ENCODE assay signal across 8 cellular contexts in genomic region chr16:49608801-49609200, GRCh38.
A peak's percentile ranks its signal among the peaks of the same experiment; 100 is the strongest.
DNase-seq lines count a peak whose midpoint lies in the region; ATAC-seq and TF ChIP-seq lines count a peak whose summit lies in the region.

No MANE protein-coding gene starts in this region.

- no peaks in the 10 kb centered on the region for H3K9me3 Mint-ChIP-seq in Calu3 (ENCODE audit: low read depth, unreplicated experiment)

- H3K9ac ChIP-seq in Loucy (ENCODE audit: low read depth, low read length, poor library complexity, severe bottlenecking): peak overlapping the region; percentile 58
- H3K9ac ChIP-seq in mesendoderm (ENCODE audit: low read length): no peak overlapping the region

- no peaks in the 10 kb centered on the region for H4K20me1 ChIP-seq in Loucy (ENCODE audit: insufficient read depth, low read length, poor library complexity, severe bottlenecking)

- no peaks in the 10 kb centered on the region for H3K9me2 ChIP-seq in Loucy (replicated peaks; ENCODE audit: low read depth, low read length)

- H3K4me3 Mint-ChIP-seq in Calu3 (ENCODE audit: low read depth, unreplicated experiment): no peak overlapping the region

- H3K4ac ChIP-seq in mesendoderm (ENCODE audit: low read depth, low read length): no peak overlapping the region

- WGBS in mesendoderm (ENCODE audit: extremely low coverage, insufficient coverage, low lambda C conversion rate): no CpG with 5 or more reads among the region's 5 CpGs

- H4K5ac ChIP-seq in mesendoderm (ENCODE audit: low read length): no peak overlapping the region

- peak overlapping the region; percentile 63; the same call in 1 of the 2 replicates for H2AFZ ChIP-seq in Loucy (ENCODE audit: low read length)

- H3K4me2 ChIP-seq in Loucy (ENCODE audit: low read depth, low read length, poor library complexity, severe bottlenecking) (peak overlapping the region; percentile 72), mesendoderm (ENCODE audit: low read length) (no peak overlapping the region)

- H3K4me1 Mint-ChIP-seq in Calu3 (ENCODE audit: low read depth, unreplicated experiment): no peaks in the 10 kb centered on the region

- H3K27me3 Mint-ChIP-seq in Calu3 (ENCODE audit: unreplicated experiment): peaks cover 83% of the 10 kb centered on the region

- H3K23ac ChIP-seq in mesendoderm (ENCODE audit: low read length): no peak overlapping the region

- H3K56ac ChIP-seq in mesendoderm (ENCODE audit: low read length): no peak overlapping the region

- intact Hi-C loops in dorsolateral prefrontal cortex (cut with DNase I): no loop called here
- intact Hi-C loops in Calu3 (cut with micrococcal nuclease; ENCODE audit: unreplicated experiment): loop anchor here (5.0 kb wide), 1 partner anchor 314 kb away; no protein-coding TSS in a partner anchor

- H3K9me3 ChIP-seq in Loucy (ENCODE audit: insufficient read depth, low read depth, low read length): no peaks in the 10 kb centered on the region

- H2BK15ac ChIP-seq in mesendoderm (replicated peaks; ENCODE audit: low read depth): no peak overlapping the region

- H3K36me3 ChIP-seq in Loucy (ENCODE audit: insufficient read depth, low read length) (no peaks in the 10 kb centered on the region), mesendoderm (ENCODE audit: control insufficient read depth, insufficient read depth, low read length) (no peaks in the 10 kb centered on the region)

- no peak overlapping the region for H4K8ac ChIP-seq in mesendoderm (ENCODE audit: low read depth, low read length)

- peak overlapping the region; percentile 46 for H3K4me3 ChIP-seq in Loucy (ENCODE audit: low read length, poor library complexity, severe bottlenecking)
- no peak overlapping the region for H3K4me3 ChIP-seq in dorsolateral prefrontal cortex
- no peak overlapping the region for H3K4me3 ChIP-seq in mesendoderm (ENCODE audit: low read length)

- H3K27ac Mint-ChIP-seq in Calu3 (ENCODE audit: unreplicated experiment): no peak overlapping the region

- CTCF ChIA-PET in Calu3 (lab: Charles Lee): no interaction called here

- peaks cover 22% of the 10 kb centered on the region for H3K4me1 ChIP-seq in Loucy (ENCODE audit: insufficient read depth, low read length, poor library complexity, severe bottlenecking)
- peaks cover 3% of the 10 kb centered on the region for H3K4me1 ChIP-seq in mesendoderm (ENCODE audit: control insufficient read depth, low read depth, low read length)

- no peaks in the 10 kb centered on the region for H3K27me3 ChIP-seq in Loucy (ENCODE audit: insufficient read depth, low read length, poor library complexity, severe bottlenecking)
- H3K27me3 ChIP-seq in dorsolateral prefrontal cortex: peaks cover 0 to 6% (median 0%) of the 10 kb centered on the region in 45 donors
- H3K27me3 ChIP-seq in mesendoderm (ENCODE audit: insufficient read depth, low read length, poor library complexity): no peaks in the 10 kb centered on the region

- H2BK5ac ChIP-seq in mesendoderm (ENCODE audit: low read length): no peak overlapping the region

- H3K27ac ChIP-seq in dorsolateral prefrontal cortex: peak overlapping the region in 33 of 59 donors; percentile 4 to 68 (median 43)
- no peak overlapping the region for H3K27ac ChIP-seq in mesendoderm (ENCODE audit: low read depth, low read length)

- peaks cover 2% of the 10 kb centered on the region for H3K79me1 ChIP-seq in mesendoderm (ENCODE audit: low read length)

- no peak overlapping the region for H3K18ac ChIP-seq in mesendoderm (ENCODE audit: low read length)

- no peak for ATAC-seq in GM18511 (IDR thresholded peaks at IDR 0.05; ENCODE audit: unreplicated experiment)
- no peak for ATAC-seq in GM21526 (IDR thresholded peaks at IDR 0.05; ENCODE audit: low FRiP score, unreplicated experiment)

- no peak overlapping the region for H2BK120ac ChIP-seq in mesendoderm (ENCODE audit: low read depth, low read length)

- H3F3A ChIP-seq in Loucy (ENCODE audit: low read depth): no peaks in the 10 kb centered on the region

- no peaks in the 10 kb centered on the region for H3K36me3 Mint-ChIP-seq in Calu3 (ENCODE audit: insufficient read depth, unreplicated experiment)

- DNase-seq in AG20443 (ENCODE audit: low spot score) (peak; percentile 45), dorsolateral prefrontal cortex (no peak), mesendoderm (peak; percentile 78), NOMO-1 (lab: John Stamatoyannopoulos, UW; ENCODE audit: unreplicated experiment in 2 of 2) (no peak), Calu3 (no peak)

- no TSS peak for BruUV-seq in Calu3 (replicated peaks; lab: Mats Ljungman, UMichigan)

- TF ChIP-seq CTCF in Loucy (conservative IDR thresholded peaks at IDR 0.05; ENCODE audit: low read length): peak; percentile 72
- TF ChIP-seq CTCF in dorsolateral prefrontal cortex (IDR thresholded peaks at IDR 0.05 in 54 of 56, conservative IDR thresholded peaks at IDR 0.05 in 2 of 56; ENCODE audit: low read depth in 1 of 56, partially characterized antibody in 56 of 56): peak in 40 of 56 donors; percentile 9 to 51 (median 28)
- TF ChIP-seq CTCF in Calu3 (IDR thresholded peaks at IDR 0.05; ENCODE audit: unreplicated experiment): no peak

- no peaks in the 10 kb centered on the region for H3K79me2 ChIP-seq in Loucy (ENCODE audit: insufficient read depth, low read length)
- H3K79me2 ChIP-seq in mesendoderm (ENCODE audit: control insufficient read depth, insufficient read depth, low read length): no peaks in the 10 kb centered on the region

- H2AK5ac ChIP-seq in mesendoderm (ENCODE audit: low read length): no peak overlapping the region

Comparison
In these comparisons a context has a peak if more than half of its experiments do, and no peak if none do; other contexts are left out.
1. DNase-seq: peak in AG20443 (single experiment) and mesendoderm (single experiment); none in dorsolateral prefrontal cortex (0 of 10), NOMO-1 (0 of 2) and Calu3 (single experiment).